11 cellular contexts compared by ENCODE assay signal in genomic region chr17:71423871-71424546, GRCh38.
DNase-seq lines count a peak whose midpoint lies in the region; ATAC-seq and TF ChIP-seq lines count a peak whose summit lies in the region.
"Had no signal": no experiment of that assay in that cellular context is flagged by ENCODE, and none has a peak within 500 bp of the region (broad histone marks: within the 10 kb centered on the region; RNA-seq: fewer than 3 reads in every experiment).

No MANE protein-coding gene starts in this region.

- H3K9me3 Mint-ChIP-seq in chondrocyte (ENCODE audit: low read depth), result peaks cover 10% of the 10 kb centered on the region

- POLR2A ChIA-PET in PC-9 (lab: Charles Lee; ENCODE audit: unreplicated experiment), result interaction anchor here (0.5 to 0.6 kb wide), 3 partner anchors 657 to 1039 kb away, joined by 3 to 8 read pairs (median 4); partner anchors contain the start of gene SOX9

- peaks cover 2% of the 10 kb centered on the region for H3K36me3 Mint-ChIP-seq in chondrocyte (ENCODE audit: low read depth)

- TSS peak; percentile 78 for BruUV-seq in PC-9 (replicated peaks; lab: Mats Ljungman, UMichigan)

- H3K27me3 Mint-ChIP-seq in chondrocyte (ENCODE audit: low read depth), result no peaks in the 10 kb centered on the region
- H3K27me3 Mint-ChIP-seq: CD4-positive, alpha-beta T cell had no signal

- DNase-seq in COLO668 (lab: John Stamatoyannopoulos, UW; ENCODE audit: unreplicated experiment) (peak; percentile 20), HT-29 (ENCODE audit: low spot score) (peak; percentile 45), PC-9 (peak; percentile 59 to 98), chondrocyte (ENCODE audit: low spot score) (no peak), cardiac septum (ENCODE audit: low spot score) (no peak)
- DNase-seq: CD4-positive, alpha-beta T cell; left lung; stimulated activated CD4-positive, alpha-beta T cell treated with anti-CD3 and anti-CD28 coated beads, Interleukin-2, amount 100 ng/mL, for 48 hours had no signal

- H4K20me1 ChIP-seq in PC-9 (ENCODE audit: insufficient read depth), result no peaks in the 10 kb centered on the region

- H3K27me3 ChIP-seq in PC-9 (ENCODE audit: insufficient read depth, low read depth), result no peaks in the 10 kb centered on the region
- H3K27me3 ChIP-seq: left lung had no signal

- CTCF ChIA-PET in PC-9 (lab: Charles Lee), result no interaction called here

- peak; percentile 95 for ATAC-seq in esophagus mucosa
- no peak for ATAC-seq in HG02759 (IDR thresholded peaks at IDR 0.05; ENCODE audit: unreplicated experiment)
- ATAC-seq in GM19395 (IDR thresholded peaks at IDR 0.05; ENCODE audit: unreplicated experiment), result no peak
- ATAC-seq: left lung had no signal

- H3K4me3 Mint-ChIP-seq in chondrocyte (ENCODE audit: unreplicated experiment), result no peak overlapping the region
- H3K4me3 Mint-ChIP-seq: CD4-positive, alpha-beta T cell had no signal

- H3K79me2 ChIP-seq in PC-9 (ENCODE audit: low read depth), result no peaks in the 10 kb centered on the region

- H3F3A ChIP-seq in PC-9 (ENCODE audit: insufficient read depth, low read depth), result peaks cover 31% of the 10 kb centered on the region

- H3K9me2 ChIP-seq in PC-9 (ENCODE audit: insufficient read depth), result no peaks in the 10 kb centered on the region

- H3K36me3 ChIP-seq in PC-9 (ENCODE audit: low read depth), result peaks cover 3% of the 10 kb centered on the region; the same call in 1 of the 2 replicates
- H3K36me3 ChIP-seq: left lung had no signal

- peak overlapping the region; percentile 60 for H3K4me2 ChIP-seq in PC-9

- peaks cover 24% of the 10 kb centered on the region for H3K4me1 ChIP-seq in PC-9 (replicated peaks; ENCODE audit: insufficient read depth)
- H3K4me1 ChIP-seq: left lung had no signal

- H3K4me3 ChIP-seq in PC-9, result 0 out of 2 replicates have a peak overlapping the region, but pooled peaks have one; percentile 10
- H3K4me3 ChIP-seq: left lung had no signal

- peak; percentile 30; the same call in 1 of the 2 replicates for TF ChIP-seq CTCF in PC-9 (conservative IDR thresholded peaks at IDR 0.05)
- TF ChIP-seq CTCF in chondrocyte (IDR thresholded peaks at IDR 0.05), result no peak

- peaks cover 35% of the 10 kb centered on the region for H3K9me3 ChIP-seq in PC-9 (ENCODE audit: insufficient read depth, low read depth)

- H3K27ac Mint-ChIP-seq in chondrocyte (ENCODE audit: unreplicated experiment), result no peak overlapping the region
- H3K27ac Mint-ChIP-seq: CD4-positive, alpha-beta T cell had no signal

- intact Hi-C loops in PC-9 (cut with micrococcal nuclease; ENCODE audit: unreplicated experiment), result loop anchor here (1.0 to 5.0 kb wide), 5 partner anchors 11 to 998 kb away; no protein-coding TSS in a partner anchor
- intact Hi-C loops in cardiac septum (cut with DNase I), result no loop called here

- peaks cover 3% of the 10 kb centered on the region for H3K4me1 Mint-ChIP-seq in chondrocyte (ENCODE audit: low read depth)

- peak overlapping the region; percentile 96 for H3K27ac ChIP-seq in PC-9
- H3K27ac ChIP-seq: left lung had no signal

- H2AFZ ChIP-seq in PC-9, result peak overlapping the region; percentile 20; the same call in 1 of the 2 replicates

Comparison
In these comparisons a context has a peak if more than half of its experiments do, and no peak if none do; other contexts are left out.
1. DNase-seq: peak in COLO668 (single experiment), HT-29 (single experiment) and PC-9 (2 of 2); none in chondrocyte (single experiment) and cardiac septum (single experiment).